In the genomic region with DNA sequence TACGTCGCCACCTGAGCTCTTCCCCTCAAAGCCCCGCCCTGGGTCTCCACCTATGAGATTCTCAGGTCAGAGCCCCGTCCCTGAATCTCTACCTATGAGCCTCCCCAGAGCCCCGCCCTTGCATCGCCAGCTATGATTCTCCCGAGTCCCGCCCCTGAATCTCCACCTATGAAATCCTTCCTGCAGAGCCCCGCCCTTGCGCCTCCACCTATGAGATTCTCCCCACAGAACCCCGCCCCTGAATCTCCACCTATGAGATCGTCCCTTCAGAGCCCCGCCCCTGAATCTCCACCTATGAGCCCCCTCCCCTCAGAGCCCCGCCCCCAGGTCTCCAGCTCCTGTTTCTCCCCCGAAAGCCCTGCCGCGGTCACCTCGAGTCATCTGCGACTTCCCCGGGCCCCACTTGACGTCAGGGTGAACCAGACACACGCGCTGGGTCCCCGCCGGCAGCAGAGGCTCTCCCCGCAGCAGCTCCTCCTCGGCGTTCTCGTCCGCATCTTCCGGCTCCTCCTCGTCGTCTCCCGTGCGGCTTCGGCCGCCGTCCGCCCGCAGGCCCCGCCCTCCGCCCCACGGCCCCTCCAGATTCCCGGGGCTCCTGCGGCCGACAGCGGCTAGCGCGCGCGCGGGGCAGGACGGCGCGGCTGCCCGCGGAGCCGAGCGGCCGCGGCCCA, we compare ENCODE assay signal across 8 cellular contexts.
A peak's percentile ranks its signal among the peaks of the same experiment; 100 is the strongest.
DNase-seq lines count a peak whose midpoint lies in the region; ATAC-seq and TF ChIP-seq lines count a peak whose summit lies in the region.

No MANE protein-coding gene starts in this region.

- H3K4me3 Mint-ChIP-seq in nephron progenitor cell = peak overlapping the region; percentile 90

- H3K9me3 ChIP-seq in HUES6 (ENCODE audit: control insufficient read depth, insufficient read depth, low read depth, low read length) = no peaks in the 10 kb centered on the region

- TF ChIP-seq CTCF in C4-2B (conservative IDR thresholded peaks at IDR 0.05) = no peak
- TF ChIP-seq CTCF in nephron progenitor cell (IDR thresholded peaks at IDR 0.05) = no peak

- peaks cover 3% of the 10 kb centered on the region for H3K27me3 Mint-ChIP-seq in nephron progenitor cell (ENCODE audit: low read depth, poor library complexity)

- peak; percentile 96 for DNase-seq in activated CD8-positive, alpha-beta memory T cell treated with anti-CD3 and anti-CD28 coated beads, Interleukin-2, amount 50 U/mL, for 48 hours
- peak; percentile 97 for DNase-seq in fibroblast of gingiva (ENCODE audit: low read depth)
- peak; percentile 98 for DNase-seq in nephron progenitor cell
- peak; percentile 98 for DNase-seq in stromal cell of bone marrow (ENCODE audit: low read depth)
- DNase-seq in anterior cingulate cortex (lab: John Stamatoyannopoulos, UW) = no peak

- H3K27me3 ChIP-seq in HUES6 (ENCODE audit: control insufficient read depth, insufficient read depth, low read length) = no peaks in the 10 kb centered on the region

- peak overlapping the region; percentile 87 for H3K9ac ChIP-seq in HUES6 (ENCODE audit: low read length)

- H3K36me3 ChIP-seq in HUES6 (ENCODE audit: control insufficient read depth, insufficient read depth, low read length) = peaks cover 30% of the 10 kb centered on the region

- peaks cover 8% of the 10 kb centered on the region for H3K4me1 Mint-ChIP-seq in nephron progenitor cell

- H3K9me3 Mint-ChIP-seq in nephron progenitor cell = no peaks in the 10 kb centered on the region

- 0 out of 2 replicates have a peak, but pooled peaks cover 7% of the 10 kb centered on the region for H3K4me1 ChIP-seq in HUES6 (ENCODE audit: control insufficient read depth, insufficient read depth, low read length)

- H3K4me3 ChIP-seq in HUES6 (ENCODE audit: low read depth, low read length) = peak overlapping the region; percentile 87

- ATAC-seq in GM21390 (IDR thresholded peaks at IDR 0.05; ENCODE audit: unreplicated experiment) = peak; percentile 58

- H3K27ac Mint-ChIP-seq in nephron progenitor cell = peak overlapping the region; percentile 97

- peaks cover 9% of the 10 kb centered on the region for H3K36me3 Mint-ChIP-seq in nephron progenitor cell (ENCODE audit: low read depth)

- H3K27ac ChIP-seq in C4-2B (peak overlapping the region; percentile 97), HUES6 (ENCODE audit: low read depth, low read length) (peak overlapping the region; percentile 67; the same call in 1 of the 2 replicates)

Comparison
In these comparisons a context has a peak if more than half of its experiments do, and no peak if none do; other contexts are left out.
1. DNase-seq: peak in activated CD8-positive, alpha-beta memory T cell treated with anti-CD3 and anti-CD28 coated beads, Interleukin-2, amount 50 U/mL, for 48 hours (single experiment), fibroblast of gingiva (single experiment), nephron progenitor cell (single experiment) and stromal cell of bone marrow (single experiment); none in anterior cingulate cortex (0 of 58).